ENCODE assay signal across 11 cellular contexts in the genomic region with DNA sequence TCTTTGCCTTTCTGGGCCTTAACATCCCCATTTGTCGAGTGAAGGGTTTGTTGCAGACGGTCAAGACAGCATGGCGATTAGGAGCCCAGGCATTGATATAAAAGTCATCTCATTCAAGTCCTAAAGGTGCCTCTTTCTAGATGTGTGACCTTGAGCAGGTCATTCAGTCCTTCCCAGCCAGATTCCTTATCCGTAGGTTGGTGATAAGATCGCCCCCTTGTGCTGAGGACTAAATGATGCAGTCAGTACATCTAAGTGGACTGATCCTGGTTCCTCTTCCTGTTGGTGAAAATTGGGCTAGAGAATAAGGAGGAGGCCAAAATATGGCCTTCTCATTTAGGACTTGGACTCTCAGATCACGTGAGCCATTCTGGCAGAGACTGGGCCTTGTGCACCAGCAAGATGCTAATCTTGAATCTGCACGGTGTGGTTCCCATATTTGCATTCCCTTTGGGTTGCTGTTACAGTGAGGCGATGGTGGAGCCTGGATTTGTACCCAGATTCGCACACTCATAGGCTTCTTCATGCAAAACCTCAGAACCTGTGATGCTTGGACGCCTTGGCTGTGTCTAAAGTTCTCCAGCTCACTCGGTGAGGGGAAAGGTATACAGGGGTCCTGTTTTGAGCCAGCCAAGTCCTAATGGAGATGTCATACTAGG.
DNase-seq lines count a peak whose midpoint lies in the region; TF ChIP-seq lines count a peak whose summit lies in the region.
"Had no signal": no experiment of that assay in that cellular context is flagged by ENCODE, and none has a peak within 500 bp of the region (broad histone marks: within the 10 kb centered on the region; RNA-seq: fewer than 3 reads in every experiment).

No MANE protein-coding gene starts in this region.

- in situ Hi-C loops in GM13977 (cut with MboI; ENCODE audit: low pct_unique_long_range_greater_than_20kb, low sequenced_read_pairs, unreplicated experiment) = loop anchor here (25.0 kb wide), 1 partner anchor 438 kb away; no protein-coding TSS in a partner anchor

- no peaks in the 10 kb centered on the region for H3K9me2 ChIP-seq in OCI-LY1 (ENCODE audit: low read depth, low read length)

- DNase-seq in COLO668 (lab: John Stamatoyannopoulos, UW; ENCODE audit: unreplicated experiment) (peak; percentile 16), GM13977 (ENCODE audit: low spot score) (peak; percentile 12), iPS DF 6.9 (ENCODE audit: low read depth, low spot score) (peak; percentile 31), COR-L47 (lab: John Stamatoyannopoulos, UW) (no peak), middle frontal gyrus (ENCODE audit: extremely low spot score, low spot score) (no peak), colonic mucosa (no peak), prostate gland (ENCODE audit: low spot score) (no peak)
- DNase-seq: activated CD4-positive, alpha-beta T cell treated with anti-CD3 and anti-CD28 coated beads, Interleukin-2, amount 50 U/mL, for 1 hour; NK-92 treated with Interleukin-12 subunit alpha and Interleukin-12 subunit beta, amount 100 ng/mL, for 24 hours; small intestine had no signal

- H3K9me3 ChIP-seq in OCI-LY1 (ENCODE audit: low read length) (no peaks in the 10 kb centered on the region), iPS DF 6.9 (ENCODE audit: control insufficient read depth, insufficient read depth, low read length) (no peaks in the 10 kb centered on the region), colonic mucosa (no peaks in the 10 kb centered on the region), prostate gland (no peaks in the 10 kb centered on the region)

- no peaks in the 10 kb centered on the region for H4K20me1 ChIP-seq in OCI-LY1 (ENCODE audit: insufficient read depth, low read length)

- H3K36me3 ChIP-seq in OCI-LY1 (ENCODE audit: insufficient read depth, low read length) (no peaks in the 10 kb centered on the region), iPS DF 6.9 (ENCODE audit: control insufficient read depth, insufficient read depth, low read length) (no peaks in the 10 kb centered on the region), colonic mucosa (no peaks in the 10 kb centered on the region), prostate gland (no peaks in the 10 kb centered on the region)

- H3F3A ChIP-seq in OCI-LY1 (ENCODE audit: insufficient read depth, low read length) = no peaks in the 10 kb centered on the region

- WGBS in iPS DF 6.9 (ENCODE audit: insufficient coverage, insufficient read length) = no CpG with 5 or more reads among the region's 11 CpGs
- WGBS in prostate gland = 71% methylated on average over 11 of the region's 11 CpGs

- intact Hi-C loops in colonic mucosa (cut with DNase I) = loop anchor here (10.0 kb wide), 1 partner anchor 436 kb away; no protein-coding TSS in a partner anchor
- intact Hi-C loops in prostate gland (cut with DNase I) = no loop called here

- H3K27me3 ChIP-seq in OCI-LY1 (ENCODE audit: insufficient read depth, low read length) = no peaks in the 10 kb centered on the region
- H3K27me3 ChIP-seq in iPS DF 6.9 (ENCODE audit: control insufficient read depth, insufficient read depth, low read length) = no peaks in the 10 kb centered on the region
- no peaks in the 10 kb centered on the region for H3K27me3 ChIP-seq in colonic mucosa
- H3K27me3 ChIP-seq in prostate gland (replicated peaks; ENCODE audit: insufficient read depth) = no peaks in the 10 kb centered on the region

- H3K9ac ChIP-seq in OCI-LY1 (ENCODE audit: low read length) (no peak overlapping the region), colonic mucosa (ENCODE audit: low read depth in 2 of 2, low read length in 2 of 2) (no peak overlapping the region)

- H3K4me2 ChIP-seq in OCI-LY1 (ENCODE audit: low read length) = no peak overlapping the region

- TF ChIP-seq CTCF in GM13977 (IDR thresholded peaks at IDR 0.05; ENCODE audit: extremely low read depth, insufficient read depth, missing control alignments) (peak; percentile 31), OCI-LY1 (IDR thresholded peaks at IDR 0.05; ENCODE audit: low read length) (peak; percentile 48; the same call in 1 of the 2 replicates), colonic mucosa (IDR thresholded peaks at IDR 0.05) (no peak), prostate gland (IDR thresholded peaks at IDR 0.05) (no peak)

- H3K79me2 ChIP-seq in OCI-LY1 (ENCODE audit: insufficient read depth, low read length) = no peaks in the 10 kb centered on the region

- H2AFZ ChIP-seq in OCI-LY1 (ENCODE audit: low read length) = no peak overlapping the region

- H3K27ac ChIP-seq in OCI-LY1 (ENCODE audit: low read depth, low read length, poor library complexity, severe bottlenecking) = no peak overlapping the region
- H3K27ac ChIP-seq in iPS DF 6.9 (ENCODE audit: low read length) = no peak overlapping the region
- no peak overlapping the region for H3K27ac ChIP-seq in colonic mucosa
- H3K27ac ChIP-seq in prostate gland = no peak overlapping the region

- H3K4me3 ChIP-seq in OCI-LY1 (ENCODE audit: low read depth, low read length, poor library complexity, severe bottlenecking) (no peak overlapping the region), iPS DF 6.9 (ENCODE audit: low read length) (no peak overlapping the region), colonic mucosa (no peak overlapping the region), prostate gland (no peak overlapping the region)

- TF ChIP-seq POLR2A in prostate gland (IDR thresholded peaks at IDR 0.05) = no peak

- H3K4me1 ChIP-seq in OCI-LY1 (ENCODE audit: insufficient read depth, low read length, severe bottlenecking) (no peaks in the 10 kb centered on the region), iPS DF 6.9 (ENCODE audit: control insufficient read depth, insufficient read depth, low read length) (no peaks in the 10 kb centered on the region), colonic mucosa (no peaks in the 10 kb centered on the region), prostate gland (replicated peaks) (no peaks in the 10 kb centered on the region)

Comparison
In these comparisons a context has a peak if more than half of its experiments do, and no peak if none do; other contexts are left out.
1. DNase-seq: peak in COLO668 (single experiment), GM13977 (single experiment) and iPS DF 6.9 (single experiment); none in COR-L47 (single experiment), middle frontal gyrus (single experiment), colonic mucosa (single experiment) and prostate gland (single experiment).
2. CTCF ChIP-seq: peak in GM13977 (single experiment) and OCI-LY1 (single experiment); none in colonic mucosa (single experiment) and prostate gland (0 of 4).